In genomic region chr7:71633571-71634008, GRCh38 we compare ENCODE assay signal across 10 cellular contexts.
A peak's percentile ranks its signal among the peaks of the same experiment; 100 is the strongest.
DNase-seq lines count a peak whose midpoint lies in the region; ATAC-seq and TF ChIP-seq lines count a peak whose summit lies in the region.
"Had no signal": no experiment of that assay in that cellular context is flagged by ENCODE, and none has a peak within 500 bp of the region (broad histone marks: within the 10 kb centered on the region; RNA-seq: fewer than 3 reads in every experiment).

No MANE protein-coding gene starts in this region.

- H3K36me3 ChIP-seq in tibial artery, result no peaks in the 10 kb centered on the region

- H3K4me1 ChIP-seq in tibial artery, result peaks cover 0 to 57% (median 15%) of the 10 kb centered on the region in 4 donors

- H3K4me3 Mint-ChIP-seq in activated naive CD4-positive, alpha-beta T cell treated with anti-CD3 and anti-CD28 coated beads for 36 hours, result no peak overlapping the region

- H3K9me3 Mint-ChIP-seq in activated naive CD4-positive, alpha-beta T cell treated with anti-CD3 and anti-CD28 coated beads for 36 hours, result peaks cover 4% of the 10 kb centered on the region

- intact Hi-C loops in activated naive CD4-positive, alpha-beta T cell treated with anti-CD3 and anti-CD28 coated beads for 36 hours (cut with micrococcal nuclease), result no loop called here
- intact Hi-C loops in tibial artery (cut with DNase I; ENCODE audit: low total_unique reads), result no loop called here

- no peaks in the 10 kb centered on the region for H3K27me3 ChIP-seq in tibial artery

- H3K4me1 Mint-ChIP-seq in activated naive CD4-positive, alpha-beta T cell treated with anti-CD3 and anti-CD28 coated beads for 36 hours (ENCODE audit: low read depth), result no peaks in the 10 kb centered on the region

- H3K27ac ChIP-seq in angular gyrus (ENCODE audit: low read depth, low read length), result peak overlapping the region; percentile 54
- H3K27ac ChIP-seq in tibial artery, result peak overlapping the region; percentile 63 to 65
- H3K27ac ChIP-seq: C4-2B had no signal

- CTCF ChIA-PET in activated naive CD4-positive, alpha-beta T cell treated with anti-CD3 and anti-CD28 coated beads for 36 hours (lab: Charles Lee), result no interaction called here

- no peak for ATAC-seq in GM18517 (IDR thresholded peaks at IDR 0.05; ENCODE audit: unreplicated experiment)
- no peak for ATAC-seq in GM19455 (IDR thresholded peaks at IDR 0.05; ENCODE audit: unreplicated experiment)
- ATAC-seq: HCT116 had no signal

- H3K36me3 Mint-ChIP-seq in activated naive CD4-positive, alpha-beta T cell treated with anti-CD3 and anti-CD28 coated beads for 36 hours (ENCODE audit: low read depth), result no peaks in the 10 kb centered on the region

- peak overlapping the region in 1 of 2 donors; percentile 8 for H3K4me3 ChIP-seq in tibial artery

- H3K9me3 ChIP-seq in tibial artery, result no peaks in the 10 kb centered on the region

- no peak for TF ChIP-seq CTCF in tibial artery (IDR thresholded peaks at IDR 0.05)

- H3K27me3 Mint-ChIP-seq in activated naive CD4-positive, alpha-beta T cell treated with anti-CD3 and anti-CD28 coated beads for 36 hours (ENCODE audit: low read depth), result peaks cover 4% of the 10 kb centered on the region

- DNase-seq in activated naive CD4-positive, alpha-beta T cell treated with anti-CD3 and anti-CD28 coated beads for 36 hours, result peak; percentile 6
- DNase-seq in activated naive CD4-positive, alpha-beta T cell treated with Interleukin-2 at 50 U/mL for 16 hours, result no peak
- DNase-seq in iPS DF 4.7 (ENCODE audit: extremely low read depth, low spot score) (peak; percentile 76), tibial artery (no peak), GDM1 (lab: John Stamatoyannopoulos, UW) (no peak)

- no peak overlapping the region for H3K27ac Mint-ChIP-seq in activated naive CD4-positive, alpha-beta T cell treated with anti-CD3 and anti-CD28 coated beads for 36 hours

Comparison
In these comparisons a context has a peak if more than half of its experiments do, and no peak if none do; other contexts are left out.
1. DNase-seq: peak in activated naive CD4-positive, alpha-beta T cell treated with anti-CD3 and anti-CD28 coated beads for 36 hours (single experiment) and iPS DF 4.7 (single experiment); none in activated naive CD4-positive, alpha-beta T cell treated with Interleukin-2 at 50 U/mL for 16 hours (single experiment), tibial artery (0 of 2) and GDM1 (single experiment).